Comparison of ENCODE assay signal across 1 cellular context in the genomic region with DNA sequence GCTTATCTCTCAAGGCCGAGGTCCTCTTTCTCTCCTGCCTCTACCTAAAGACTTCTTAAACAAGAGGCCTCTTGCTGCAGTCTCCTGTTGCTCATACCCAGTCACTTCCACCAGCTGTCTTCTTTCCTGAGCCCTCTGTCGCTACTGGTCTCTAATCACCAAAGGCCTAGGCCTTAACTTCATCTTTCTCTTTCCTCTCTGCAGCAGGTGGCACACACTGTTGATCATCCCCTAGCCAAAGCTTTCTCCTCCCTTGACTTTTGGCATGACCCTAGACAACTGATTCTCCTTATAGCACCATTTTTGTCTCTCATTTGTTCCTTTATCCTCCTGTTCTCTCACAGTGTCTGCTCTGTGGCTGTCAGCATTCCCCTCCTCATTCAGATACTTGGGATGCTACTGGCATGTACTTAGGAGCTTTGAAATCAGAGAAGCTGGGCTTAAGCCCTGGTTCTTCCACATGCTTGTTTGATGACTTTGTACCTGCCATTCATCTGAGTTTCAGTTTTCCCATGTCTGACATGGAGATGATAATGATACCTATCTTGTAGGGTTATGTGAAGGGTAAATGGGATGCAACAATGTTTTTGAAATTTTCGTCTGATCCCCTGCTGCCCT.
TF ChIP-seq lines count a peak whose summit lies in the region.

No MANE protein-coding gene starts in this region.

TF ChIP-seq in HEK293, 187 proteins besides CTCF, POLR2A, EP300 and RAD21 (continued from another document):
- TF ChIP-seq, protein P1, sequence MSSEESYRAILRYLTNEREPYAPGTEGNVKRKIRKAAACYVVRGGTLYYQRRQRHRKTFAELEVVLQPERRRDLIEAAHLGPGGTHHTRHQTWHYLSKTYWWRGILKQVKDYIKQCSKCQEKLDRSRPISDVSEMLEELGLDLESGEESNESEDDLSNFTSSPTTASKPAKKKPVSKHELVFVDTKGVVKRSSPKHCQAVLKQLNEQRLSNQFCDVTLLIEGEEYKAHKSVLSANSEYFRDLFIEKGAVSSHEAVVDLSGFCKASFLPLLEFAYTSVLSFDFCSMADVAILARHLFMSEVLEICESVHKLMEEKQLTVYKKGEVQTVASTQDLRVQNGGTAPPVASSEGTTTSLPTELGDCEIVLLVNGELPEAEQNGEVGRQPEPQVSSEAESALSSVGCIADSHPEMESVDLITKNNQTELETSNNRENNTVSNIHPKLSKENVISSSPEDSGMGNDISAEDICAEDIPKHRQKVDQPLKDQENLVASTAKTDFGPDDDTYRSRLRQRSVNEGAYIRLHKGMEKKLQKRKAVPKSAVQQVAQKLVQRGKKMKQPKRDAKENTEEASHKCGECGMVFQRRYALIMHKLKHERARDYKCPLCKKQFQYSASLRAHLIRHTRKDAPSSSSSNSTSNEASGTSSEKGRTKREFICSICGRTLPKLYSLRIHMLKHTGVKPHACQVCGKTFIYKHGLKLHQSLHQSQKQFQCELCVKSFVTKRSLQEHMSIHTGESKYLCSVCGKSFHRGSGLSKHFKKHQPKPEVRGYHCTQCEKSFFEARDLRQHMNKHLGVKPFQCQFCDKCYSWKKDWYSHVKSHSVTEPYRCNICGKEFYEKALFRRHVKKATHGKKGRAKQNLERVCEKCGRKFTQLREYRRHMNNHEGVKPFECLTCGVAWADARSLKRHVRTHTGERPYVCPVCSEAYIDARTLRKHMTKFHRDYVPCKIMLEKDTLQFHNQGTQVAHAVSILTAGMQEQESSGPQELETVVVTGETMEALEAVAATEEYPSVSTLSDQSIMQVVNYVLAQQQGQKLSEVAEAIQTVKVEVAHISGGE (tag by site-specific recombination; conservative IDR thresholded peaks at IDR 0.05; ENCODE audit: low read depth), result no peak
- TF ChIP-seq ZFP37 (tag by site-specific recombination; IDR thresholded peaks at IDR 0.05) (no peak), ZNF596 (tag by site-specific recombination; IDR thresholded peaks at IDR 0.05) (no peak), SCRT1 (tag by site-specific recombination; IDR thresholded peaks at IDR 0.05; ENCODE audit: borderline replicate concordance) (peak; percentile 80; the same call in 1 of the 2 replicates), ZNF266 (tag by site-specific recombination; IDR thresholded peaks at IDR 0.05; ENCODE audit: low read depth) (no peak), ZNF654 (tag by site-specific recombination; IDR thresholded peaks at IDR 0.05; ENCODE audit: low read depth) (no peak), ZNF133 (tag by site-specific recombination; IDR thresholded peaks at IDR 0.05) (no peak), ZNF548 (tag by site-specific recombination; IDR thresholded peaks at IDR 0.05) (no peak), ZSCAN30 (tag by site-specific recombination; IDR thresholded peaks at IDR 0.05) (no peak), MEIS1 (CRISPR knock-in tag; IDR thresholded peaks at IDR 0.05; ENCODE audit: borderline replicate concordance) (no peak), SCRT2 (tag by site-specific recombination; IDR thresholded peaks at IDR 0.05) (peak; percentile 86)
- TF ChIP-seq, protein P2, sequence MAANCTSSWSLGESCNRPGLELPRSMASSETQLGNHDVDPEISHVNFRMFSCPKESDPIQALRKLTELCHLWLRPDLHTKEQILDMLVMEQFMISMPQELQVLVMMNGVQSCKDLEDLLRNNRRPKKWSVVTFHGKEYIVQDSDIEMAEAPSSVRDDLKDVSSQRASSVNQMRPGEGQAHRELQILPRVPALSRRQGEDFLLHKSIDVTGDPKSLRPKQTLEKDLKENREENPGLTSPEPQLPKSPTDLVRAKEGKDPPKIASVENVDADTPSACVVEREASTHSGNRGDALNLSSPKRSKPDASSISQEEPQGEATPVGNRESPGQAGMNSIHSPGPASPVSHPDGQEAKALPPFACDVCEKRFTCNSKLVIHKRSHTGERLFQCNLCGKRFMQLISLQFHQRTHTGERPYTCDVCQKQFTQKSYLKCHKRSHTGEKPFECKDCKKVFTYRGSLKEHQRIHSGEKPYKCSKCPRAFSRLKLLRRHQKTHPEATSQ (tag by site-specific recombination; IDR thresholded peaks at IDR 0.05), result no peak
